ENCODE assay signal across 28 cellular contexts in genomic region chr2:42290005-42290404, GRCh38.
"Had no signal": no experiment of that assay in that cellular context is flagged by ENCODE, and none has a peak within 500 bp of the region (broad histone marks: within the 10 kb centered on the region; RNA-seq: fewer than 3 reads in every experiment).

No MANE protein-coding gene starts in this region.

- H3K4me1 Mint-ChIP-seq: nephron, neural progenitor cell had no signal

- ATAC-seq: naive thymus-derived CD4-positive, alpha-beta T cell; natural killer cell; psoas muscle; right cardiac atrium; right lobe of liver had no signal

- H3K9me3 ChIP-seq: ovary, psoas muscle, right lobe of liver, sigmoid colon, stomach, thoracic aorta, thyroid gland, tibial nerve, upper lobe of left lung, vagina had no signal

- H3K4me3 ChIP-seq: neural progenitor cell, ovary, psoas muscle, right lobe of liver, sigmoid colon, stomach, thoracic aorta, thyroid gland, tibial nerve, upper lobe of left lung, vagina had no signal

- H3K27me3 ChIP-seq: neural progenitor cell, ovary, right lobe of liver, sigmoid colon, stomach, thyroid gland, tibial nerve, upper lobe of left lung, vagina had no signal

- DNase-seq: naive thymus-derived CD4-positive, alpha-beta T cell; natural killer cell; occipital lobe; ovary; posterior cingulate gyrus; psoas muscle; right cardiac atrium; right lobe of liver; sigmoid colon; small intestine; stimulated activated CD4-positive, alpha-beta T cell treated with anti-CD3 and anti-CD28 coated beads, Interleukin-12 subunit alpha, Interleukin-12 subunit beta, amount 100 ng/mL, for 4 hours; stimulated activated CD4-positive, alpha-beta T cell treated with anti-CD3 and anti-CD28 coated beads, Interleukin-1b, Interleukin-23, amount 100 ng/mL, for 48 hours; stimulated activated CD4-positive, alpha-beta T cell treated with anti-CD3 and anti-CD28 coated beads, Interleukin-4, amount 100 ng/mL, for 1 hour; stimulated activated CD4-positive, alpha-beta T cell treated with anti-CD3 and anti-CD28 coated beads, Interleukin-4, amount 100 ng/mL, for 4 hours; stimulated activated CD8-positive, alpha-beta memory T cell treated with anti-CD3 and anti-CD28 coated beads, Interleukin-4, amount 100 ng/mL, for 48 hours; stimulated activated naive CD4-positive, alpha-beta T cell treated with Interleukin-2 at 50 U/mL for 16 hours; stomach; thyroid gland; trophoblast cell; upper lobe of left lung had no signal

- H3K36me3 ChIP-seq: ovary, vagina had no signal

- H3K27ac Mint-ChIP-seq: natural killer cell, nephron, neural progenitor cell had no signal

- H3K4me1 ChIP-seq: neural progenitor cell, parathyroid adenoma, psoas muscle, sigmoid colon, thyroid gland, tibial nerve, upper lobe of left lung, vagina had no signal

- H3K9me3 Mint-ChIP-seq: naive thymus-derived CD4-positive, alpha-beta T cell; natural killer cell; nephron; neural progenitor cell; stimulated activated naive CD8-positive, alpha-beta T cell treated with anti-CD3 and anti-CD28 coated beads, Interleukin-15, Interleukin-2, amounts not matched to agents 100 ng/mL and 50 ng/mL, for 24 hours had no signal

- H3K36me3 Mint-ChIP-seq: natural killer cell had no signal

- H3K27me3 Mint-ChIP-seq: naive thymus-derived CD4-positive, alpha-beta T cell; progenitor cell of endocrine pancreas; stimulated activated naive CD8-positive, alpha-beta T cell treated with anti-CD3 and anti-CD28 coated beads, Interleukin-15, Interleukin-2, amounts not matched to agents 100 ng/mL and 50 ng/mL, for 24 hours had no signal

- H3K4me3 Mint-ChIP-seq: naive thymus-derived CD4-positive, alpha-beta T cell; natural killer cell; nephron; neural progenitor cell; stimulated activated naive CD8-positive, alpha-beta T cell treated with anti-CD3 and anti-CD28 coated beads, Interleukin-15, Interleukin-2, amounts not matched to agents 100 ng/mL and 50 ng/mL, for 24 hours had no signal

- H3K27ac ChIP-seq: neural progenitor cell, ovary, parathyroid adenoma, psoas muscle, right lobe of liver, sigmoid colon, stomach, thoracic aorta, thyroid gland, tibial nerve, upper lobe of left lung, vagina had no signal
